In genomic region chr17:36183811-36184765, GRCh38 we compare ENCODE assay signal across 1 cellular context.
TF ChIP-seq lines count a peak whose summit lies in the region.

No MANE protein-coding gene starts in this region.

TF ChIP-seq in GM23338, 12 proteins besides CTCF, POLR2A, EP300 and RAD21:
- no peak for TF ChIP-seq ZNF462 (CRISPR knock-in tag; IDR thresholded peaks at IDR 0.05)
- no peak for TF ChIP-seq REST (IDR thresholded peaks at IDR 0.05; ENCODE audit: unreplicated experiment)
- TF ChIP-seq JUNB (IDR thresholded peaks at IDR 0.05; ENCODE audit: unreplicated experiment), result no peak
- TF ChIP-seq ZNF331 (CRISPR knock-in tag; IDR thresholded peaks at IDR 0.05; ENCODE audit: low read depth), result no peak
- TF ChIP-seq EZH2phosphoT487 (IDR thresholded peaks at IDR 0.05; ENCODE audit: unreplicated experiment), result no peak
- no peak for TF ChIP-seq EZH2 (IDR thresholded peaks at IDR 0.05; ENCODE audit: low read depth, unreplicated experiment)
- no peak for TF ChIP-seq ZNF114 (CRISPR knock-in tag; IDR thresholded peaks at IDR 0.05)
- no peak for TF ChIP-seq STAT1 (IDR thresholded peaks at IDR 0.05; ENCODE audit: unreplicated experiment)
- TF ChIP-seq NANOG (IDR thresholded peaks at IDR 0.05; ENCODE audit: borderline replicate concordance), result no peak
